10 cellular contexts compared by ENCODE assay signal in the genomic region with DNA sequence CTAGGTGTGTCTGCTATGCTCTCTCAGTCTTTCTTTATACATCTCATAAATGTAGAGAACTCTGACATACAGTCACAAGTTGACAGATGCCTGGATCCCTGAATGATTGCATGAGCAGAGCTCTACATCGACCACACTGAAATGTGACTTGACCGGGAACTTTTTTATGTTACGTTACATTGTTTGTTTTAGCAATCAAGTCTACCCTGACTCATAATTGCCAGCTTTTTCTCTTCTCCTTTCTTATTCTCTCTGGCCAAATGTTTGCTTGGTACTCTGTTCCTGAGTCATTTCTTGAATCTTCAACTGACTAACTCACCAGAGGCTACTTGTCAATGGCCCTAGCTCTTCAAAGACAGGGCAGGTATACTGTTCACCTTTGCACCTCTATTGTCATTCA.
DNase-seq lines count a peak whose midpoint lies in the region; ATAC-seq and TF ChIP-seq lines count a peak whose summit lies in the region.
"Had no signal": no experiment of that assay in that cellular context is flagged by ENCODE, and none has a peak within 500 bp of the region (broad histone marks: within the 10 kb centered on the region; RNA-seq: fewer than 3 reads in every experiment).

No MANE protein-coding gene starts in this region.

- H3K36me3 Mint-ChIP-seq in nephron progenitor cell (ENCODE audit: low read depth), result no peaks in the 10 kb centered on the region

- H3K27me3 Mint-ChIP-seq in nephron progenitor cell (ENCODE audit: low read depth, poor library complexity), result no peaks in the 10 kb centered on the region

- peaks cover 31% of the 10 kb centered on the region for H3K4me1 Mint-ChIP-seq in nephron progenitor cell

- H3K27ac Mint-ChIP-seq in nephron progenitor cell, result no peak overlapping the region

- H3K4me3 Mint-ChIP-seq in nephron progenitor cell, result no peak overlapping the region

- H3K9me3 Mint-ChIP-seq in nephron progenitor cell, result no peaks in the 10 kb centered on the region

- ATAC-seq in GM18502 (IDR thresholded peaks at IDR 0.05; ENCODE audit: poor library complexity, unreplicated experiment) (peak; percentile 71), GM21529 (IDR thresholded peaks at IDR 0.05; ENCODE audit: unreplicated experiment) (peak; percentile 59), HG03520 (IDR thresholded peaks at IDR 0.05; ENCODE audit: unreplicated experiment) (peak; percentile 71)

- no peak for TF ChIP-seq CTCF in nephron progenitor cell (IDR thresholded peaks at IDR 0.05)

- DNase-seq in fibroblast of gingiva (ENCODE audit: low read depth) (peak; percentile 57), nephron progenitor cell (no peak), NCI-H2107 (lab: John Stamatoyannopoulos, UW) (no peak), NCI-H1105 treated with DMSO at 0.1 percent for 48 hours (lab: John Stamatoyannopoulos, UW) (no peak), NCI-H774 (lab: John Stamatoyannopoulos, UW) (no peak)
- DNase-seq: NCI-H2171 treated with DMSO at 0.1 percent for 48 hours, retina had no signal
